In the genomic region with DNA sequence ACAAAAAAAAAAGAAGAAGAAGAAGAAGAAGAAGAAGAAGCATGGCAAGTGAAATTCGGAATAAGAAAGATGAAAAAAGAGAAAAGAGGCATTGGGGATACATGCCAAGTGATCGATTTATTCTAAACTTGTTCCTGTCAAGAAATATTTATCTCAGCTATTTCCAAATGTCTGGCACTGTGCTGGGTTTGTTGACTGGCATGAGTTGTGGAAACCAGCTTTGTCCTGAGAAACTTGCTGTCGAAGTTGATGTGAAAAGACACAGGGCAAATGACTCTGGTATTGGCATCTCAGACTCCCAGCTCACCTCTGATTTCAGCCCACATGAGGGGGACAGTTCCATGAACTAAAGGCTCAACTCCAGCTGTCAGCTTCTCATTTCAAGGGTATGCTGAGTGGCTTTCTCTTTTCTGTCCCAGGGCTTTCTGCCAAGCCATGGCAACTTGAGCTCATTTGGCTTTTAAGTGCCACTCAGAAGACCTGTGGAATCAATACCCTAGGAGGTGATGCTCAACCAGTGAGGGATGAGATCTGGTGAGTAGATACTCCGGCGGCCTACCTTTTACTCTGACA, we compare ENCODE assay signal across 2 cellular contexts.
TF ChIP-seq lines count a peak whose summit lies in the region.

No MANE protein-coding gene starts in this region.

TF ChIP-seq in SK-N-SH, 30 proteins besides CTCF, POLR2A, EP300 and RAD21:
- TF ChIP-seq TCF12 (IDR thresholded peaks at IDR 0.05) = no peak
- TF ChIP-seq RXRA (IDR thresholded peaks at IDR 0.05; ENCODE audit: borderline replicate concordance, low read depth) = no peak
- TF ChIP-seq, protein P1, sequence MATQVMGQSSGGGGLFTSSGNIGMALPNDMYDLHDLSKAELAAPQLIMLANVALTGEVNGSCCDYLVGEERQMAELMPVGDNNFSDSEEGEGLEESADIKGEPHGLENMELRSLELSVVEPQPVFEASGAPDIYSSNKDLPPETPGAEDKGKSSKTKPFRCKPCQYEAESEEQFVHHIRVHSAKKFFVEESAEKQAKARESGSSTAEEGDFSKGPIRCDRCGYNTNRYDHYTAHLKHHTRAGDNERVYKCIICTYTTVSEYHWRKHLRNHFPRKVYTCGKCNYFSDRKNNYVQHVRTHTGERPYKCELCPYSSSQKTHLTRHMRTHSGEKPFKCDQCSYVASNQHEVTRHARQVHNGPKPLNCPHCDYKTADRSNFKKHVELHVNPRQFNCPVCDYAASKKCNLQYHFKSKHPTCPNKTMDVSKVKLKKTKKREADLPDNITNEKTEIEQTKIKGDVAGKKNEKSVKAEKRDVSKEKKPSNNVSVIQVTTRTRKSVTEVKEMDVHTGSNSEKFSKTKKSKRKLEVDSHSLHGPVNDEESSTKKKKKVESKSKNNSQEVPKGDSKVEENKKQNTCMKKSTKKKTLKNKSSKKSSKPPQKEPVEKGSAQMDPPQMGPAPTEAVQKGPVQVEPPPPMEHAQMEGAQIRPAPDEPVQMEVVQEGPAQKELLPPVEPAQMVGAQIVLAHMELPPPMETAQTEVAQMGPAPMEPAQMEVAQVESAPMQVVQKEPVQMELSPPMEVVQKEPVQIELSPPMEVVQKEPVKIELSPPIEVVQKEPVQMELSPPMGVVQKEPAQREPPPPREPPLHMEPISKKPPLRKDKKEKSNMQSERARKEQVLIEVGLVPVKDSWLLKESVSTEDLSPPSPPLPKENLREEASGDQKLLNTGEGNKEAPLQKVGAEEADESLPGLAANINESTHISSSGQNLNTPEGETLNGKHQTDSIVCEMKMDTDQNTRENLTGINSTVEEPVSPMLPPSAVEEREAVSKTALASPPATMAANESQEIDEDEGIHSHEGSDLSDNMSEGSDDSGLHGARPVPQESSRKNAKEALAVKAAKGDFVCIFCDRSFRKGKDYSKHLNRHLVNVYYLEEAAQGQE (IDR thresholded peaks at IDR 0.05; ENCODE audit: low read depth, low read length) = peak; percentile 57; the same call in 1 of the 2 replicates

TF ChIP-seq in SK-N-SH treated with all-trans-retinoic acid at 6 μM for 48 hours, 23 proteins besides CTCF, POLR2A, EP300 and RAD21:
- TF ChIP-seq, protein P2, sequence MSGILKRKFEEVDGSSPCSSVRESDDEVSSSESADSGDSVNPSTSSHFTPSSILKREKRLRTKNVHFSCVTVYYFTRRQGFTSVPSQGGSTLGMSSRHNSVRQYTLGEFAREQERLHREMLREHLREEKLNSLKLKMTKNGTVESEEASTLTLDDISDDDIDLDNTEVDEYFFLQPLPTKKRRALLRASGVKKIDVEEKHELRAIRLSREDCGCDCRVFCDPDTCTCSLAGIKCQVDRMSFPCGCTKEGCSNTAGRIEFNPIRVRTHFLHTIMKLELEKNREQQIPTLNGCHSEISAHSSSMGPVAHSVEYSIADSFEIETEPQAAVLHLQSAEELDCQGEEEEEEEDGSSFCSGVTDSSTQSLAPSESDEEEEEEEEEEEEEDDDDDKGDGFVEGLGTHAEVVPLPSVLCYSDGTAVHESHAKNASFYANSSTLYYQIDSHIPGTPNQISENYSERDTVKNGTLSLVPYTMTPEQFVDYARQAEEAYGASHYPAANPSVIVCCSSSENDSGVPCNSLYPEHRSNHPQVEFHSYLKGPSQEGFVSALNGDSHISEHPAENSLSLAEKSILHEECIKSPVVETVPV (CRISPR knock-in tag; IDR thresholded peaks at IDR 0.05) = no peak
- TF ChIP-seq TCF4 (CRISPR knock-in tag; IDR thresholded peaks at IDR 0.05; ENCODE audit: borderline replicate concordance) (no peak), CSDC2 (CRISPR knock-in tag; IDR thresholded peaks at IDR 0.05) (no peak), GLIS3 (CRISPR knock-in tag; IDR thresholded peaks at IDR 0.05) (no peak), ISL1 (CRISPR knock-in tag; IDR thresholded peaks at IDR 0.05) (no peak), ZNF8 (CRISPR knock-in tag; IDR thresholded peaks at IDR 0.05) (no peak), ZFP30 (CRISPR knock-in tag; IDR thresholded peaks at IDR 0.05) (no peak), OSR1 (CRISPR knock-in tag; IDR thresholded peaks at IDR 0.05) (no peak), ZNF565 (CRISPR knock-in tag; conservative IDR thresholded peaks at IDR 0.05; ENCODE audit: low read depth) (no peak), ZFP3 (CRISPR knock-in tag; IDR thresholded peaks at IDR 0.05) (no peak)
- TF ChIP-seq, protein P3, sequence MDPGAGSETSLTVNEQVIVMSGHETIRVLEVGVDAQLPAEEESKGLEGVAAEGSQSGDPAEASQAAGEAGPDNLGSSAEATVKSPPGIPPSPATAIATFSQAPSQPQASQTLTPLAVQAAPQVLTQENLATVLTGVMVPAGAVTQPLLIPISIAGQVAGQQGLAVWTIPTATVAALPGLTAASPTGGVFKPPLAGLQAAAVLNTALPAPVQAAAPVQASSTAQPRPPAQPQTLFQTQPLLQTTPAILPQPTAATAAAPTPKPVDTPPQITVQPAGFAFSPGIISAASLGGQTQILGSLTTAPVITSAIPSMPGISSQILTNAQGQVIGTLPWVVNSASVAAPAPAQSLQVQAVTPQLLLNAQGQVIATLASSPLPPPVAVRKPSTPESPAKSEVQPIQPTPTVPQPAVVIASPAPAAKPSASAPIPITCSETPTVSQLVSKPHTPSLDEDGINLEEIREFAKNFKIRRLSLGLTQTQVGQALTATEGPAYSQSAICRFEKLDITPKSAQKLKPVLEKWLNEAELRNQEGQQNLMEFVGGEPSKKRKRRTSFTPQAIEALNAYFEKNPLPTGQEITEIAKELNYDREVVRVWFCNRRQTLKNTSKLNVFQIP (CRISPR knock-in tag; IDR thresholded peaks at IDR 0.05; ENCODE audit: borderline replicate concordance, low read depth) = no peak
